In the genomic region with DNA sequence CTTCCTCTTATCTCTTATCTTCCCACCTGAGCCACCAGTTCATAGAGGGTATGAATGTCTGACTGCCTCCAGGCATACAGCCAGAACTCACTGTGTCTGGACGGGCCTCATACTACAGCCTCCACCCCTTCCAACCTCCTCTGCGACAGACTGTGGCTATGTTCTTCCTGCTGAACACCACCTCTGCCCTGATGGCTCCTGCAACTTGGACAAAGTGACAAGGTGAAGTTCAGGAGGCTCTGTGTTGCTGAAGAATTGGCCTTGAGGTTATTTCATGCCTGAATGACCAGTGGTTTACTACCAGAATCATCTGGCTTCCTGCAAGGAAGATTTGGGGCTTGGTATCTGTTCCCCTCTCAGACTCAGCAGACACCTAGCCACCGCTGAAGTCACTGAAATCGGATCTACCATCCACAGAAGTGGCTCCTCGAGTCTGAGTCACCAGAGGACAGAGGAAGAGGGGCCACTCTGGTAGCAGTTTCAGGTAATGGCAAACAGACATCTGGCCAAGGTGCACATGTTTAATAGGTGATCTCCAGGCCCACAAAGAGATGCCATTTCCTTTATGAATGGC, we compare ENCODE assay signal across 9 cellular contexts. TPM values are rescaled to one million over a fixed set of nuclear protein-coding genes. Genes with fewer than 3 reads are reported as not detected.
A peak's percentile ranks its signal among the peaks of the same experiment; 100 is the strongest.
DNase-seq lines count a peak whose midpoint lies in the region; ATAC-seq and TF ChIP-seq lines count a peak whose summit lies in the region.
"Had no signal": no experiment of that assay in that cellular context is flagged by ENCODE, and none has a peak within 500 bp of the region (broad histone marks: within the 10 kb centered on the region; RNA-seq: fewer than 3 reads in every experiment).

No MANE protein-coding gene starts in this region.

- H3K4me3 ChIP-seq in sigmoid colon: no peak overlapping the region

- H3K9me3 Mint-ChIP-seq in T-helper 2 cell treated with Interferon-gamma antibody and Interleukin-4, amounts not matched to agents 5 μg/mL and 100 μg/mL, for 36 hours: no peaks in the 10 kb centered on the region
- no peaks in the 10 kb centered on the region for H3K9me3 Mint-ChIP-seq in activated T-helper 1 cell treated with anti-CD3 and anti-CD28 coated beads, Interleukin-12 subunit alpha, Interleukin-12 subunit beta, Interleukin-2, Interleukin-4 antibody, amounts not matched to agents 30 ng/mL and 10 ng/mL and 1 ng/mL, durations not matched to agents 14 hours and 24 hours and 36 hours
- no peaks in the 10 kb centered on the region for H3K9me3 Mint-ChIP-seq in stimulated activated naive B cell treated with anti-CD40 and anti-IgM and Interleukin-4, amounts not matched to agents 10 μg/mL and 1 μg/mL and 100 μg/mL, for 72 hours

- no peak overlapping the region for H3K27ac ChIP-seq in sigmoid colon

- H3K27ac Mint-ChIP-seq in T-helper 2 cell treated with Interferon-gamma antibody and Interleukin-4, amounts not matched to agents 5 μg/mL and 100 μg/mL, for 36 hours: peak overlapping the region; percentile 78
- peak overlapping the region; percentile 81 for H3K27ac Mint-ChIP-seq in activated T-helper 1 cell treated with anti-CD3 and anti-CD28 coated beads, Interleukin-12 subunit alpha, Interleukin-12 subunit beta, Interleukin-2, Interleukin-4 antibody, amounts not matched to agents 30 ng/mL and 10 ng/mL and 1 ng/mL, durations not matched to agents 14 hours and 24 hours and 36 hours
- peak overlapping the region; percentile 94 for H3K27ac Mint-ChIP-seq in stimulated activated naive B cell treated with anti-CD40 and anti-IgM and Interleukin-4, amounts not matched to agents 10 μg/mL and 1 μg/mL and 100 μg/mL, for 72 hours

- TF ChIP-seq POLR2A in sigmoid colon (IDR thresholded peaks at IDR 0.05): no peak

- peaks cover 29% of the 10 kb centered on the region for H3K4me1 Mint-ChIP-seq in T-helper 2 cell treated with Interferon-gamma antibody and Interleukin-4, amounts not matched to agents 5 μg/mL and 100 μg/mL, for 36 hours (ENCODE audit: low read depth)
- H3K4me1 Mint-ChIP-seq in activated T-helper 1 cell treated with anti-CD3 and anti-CD28 coated beads, Interleukin-12 subunit alpha, Interleukin-12 subunit beta, Interleukin-2, Interleukin-4 antibody, amounts not matched to agents 30 ng/mL and 10 ng/mL and 1 ng/mL, durations not matched to agents 14 hours and 24 hours and 36 hours (ENCODE audit: low read depth): peaks cover 34% of the 10 kb centered on the region
- H3K4me1 Mint-ChIP-seq in stimulated activated naive B cell treated with anti-CD40 and anti-IgM and Interleukin-4, amounts not matched to agents 10 μg/mL and 1 μg/mL and 100 μg/mL, for 72 hours: peaks cover 35 to 53% of the 10 kb centered on the region in 2 donors

- TF ChIP-seq EP300 in sigmoid colon (IDR thresholded peaks at IDR 0.05): no peak

- intact Hi-C loops in activated T-helper 1 cell treated with anti-CD3 and anti-CD28 coated beads, Interleukin-12 subunit alpha, Interleukin-12 subunit beta, Interleukin-2, Interleukin-4 antibody, amounts not matched to agents 30 ng/mL and 10 ng/mL and 1 ng/mL, durations not matched to agents 14 hours and 24 hours and 36 hours (cut with micrococcal nuclease): no loop called here
- intact Hi-C loops in sigmoid colon (cut with DNase I): no loop called here

- ATAC-seq in HG03045 (IDR thresholded peaks at IDR 0.05; ENCODE audit: unreplicated experiment): peak; percentile 75
- ATAC-seq in stimulated activated naive B cell treated with anti-CD40 and anti-IgM and Interleukin-4, amounts not matched to agents 10 μg/mL and 1 μg/mL and 100 μg/mL, for 72 hours (replicated peaks): peak; percentile 85 to 87

- no peak overlapping the region for H3K4me3 Mint-ChIP-seq in T-helper 2 cell treated with Interferon-gamma antibody and Interleukin-4, amounts not matched to agents 5 μg/mL and 100 μg/mL, for 36 hours
- no peak overlapping the region for H3K4me3 Mint-ChIP-seq in activated T-helper 1 cell treated with anti-CD3 and anti-CD28 coated beads, Interleukin-12 subunit alpha, Interleukin-12 subunit beta, Interleukin-2, Interleukin-4 antibody, amounts not matched to agents 30 ng/mL and 10 ng/mL and 1 ng/mL, durations not matched to agents 14 hours and 24 hours and 36 hours
- H3K4me3 Mint-ChIP-seq in stimulated activated naive B cell treated with anti-CD40 and anti-IgM and Interleukin-4, amounts not matched to agents 10 μg/mL and 1 μg/mL and 100 μg/mL, for 72 hours: peak overlapping the region; percentile 14 to 66

- H3K27me3 ChIP-seq in sigmoid colon: no peaks in the 10 kb centered on the region

- peaks cover 20% of the 10 kb centered on the region for H3K36me3 Mint-ChIP-seq in T-helper 2 cell treated with Interferon-gamma antibody and Interleukin-4, amounts not matched to agents 5 μg/mL and 100 μg/mL, for 36 hours (ENCODE audit: low read depth)
- peaks cover 14% of the 10 kb centered on the region for H3K36me3 Mint-ChIP-seq in activated T-helper 1 cell treated with anti-CD3 and anti-CD28 coated beads, Interleukin-12 subunit alpha, Interleukin-12 subunit beta, Interleukin-2, Interleukin-4 antibody, amounts not matched to agents 30 ng/mL and 10 ng/mL and 1 ng/mL, durations not matched to agents 14 hours and 24 hours and 36 hours (ENCODE audit: low read depth)
- peaks cover 22 to 27% of the 10 kb centered on the region in 2 donors for H3K36me3 Mint-ChIP-seq in stimulated activated naive B cell treated with anti-CD40 and anti-IgM and Interleukin-4, amounts not matched to agents 10 μg/mL and 1 μg/mL and 100 μg/mL, for 72 hours

- H3K36me3 ChIP-seq in sigmoid colon: peaks cover 10 to 19% (median 17%) of the 10 kb centered on the region in 4 donors

- peaks cover 0 to 26% (median 12%) of the 10 kb centered on the region in 4 donors for H3K4me1 ChIP-seq in sigmoid colon

- whole genome bisulfite sequencing in sigmoid colon, 2 donors: 27 to 54% methylated on average over 5 of the region's 5 CpGs

- H3K9me3 ChIP-seq in sigmoid colon: no peaks in the 10 kb centered on the region

- no peak for TF ChIP-seq CTCF in sigmoid colon (IDR thresholded peaks at IDR 0.05)

- H3K27me3 Mint-ChIP-seq in T-helper 2 cell treated with Interferon-gamma antibody and Interleukin-4, amounts not matched to agents 5 μg/mL and 100 μg/mL, for 36 hours (ENCODE audit: low read depth): no peaks in the 10 kb centered on the region
- H3K27me3 Mint-ChIP-seq in activated T-helper 1 cell treated with anti-CD3 and anti-CD28 coated beads, Interleukin-12 subunit alpha, Interleukin-12 subunit beta, Interleukin-2, Interleukin-4 antibody, amounts not matched to agents 30 ng/mL and 10 ng/mL and 1 ng/mL, durations not matched to agents 14 hours and 24 hours and 36 hours (ENCODE audit: insufficient read depth): no peaks in the 10 kb centered on the region
- no peaks in the 10 kb centered on the region for H3K27me3 Mint-ChIP-seq in stimulated activated naive B cell treated with anti-CD40 and anti-IgM and Interleukin-4, amounts not matched to agents 10 μg/mL and 1 μg/mL and 100 μg/mL, for 72 hours

- no peak for DNase-seq in T-helper 2 cell treated with Interferon-gamma antibody and Interleukin-4, amounts not matched to agents 5 μg/mL and 100 μg/mL, for 36 hours (ENCODE audit: low spot score)
- DNase-seq in T-helper 2 cell (no peak), 8988T (no peak), medulla oblongata (ENCODE audit: extremely low spot score) (no peak), sigmoid colon (no peak)
- DNase-seq in activated T-helper 1 cell treated with anti-CD3 and anti-CD28 coated beads, Interleukin-12 subunit alpha, Interleukin-12 subunit beta, Interleukin-2, Interleukin-4 antibody, amounts not matched to agents 30 ng/mL and 10 ng/mL and 1 ng/mL, durations not matched to agents 14 hours and 24 hours and 36 hours (ENCODE audit: low spot score): no peak
- peak; percentile 57 for DNase-seq in stimulated activated naive B cell treated with anti-CD40 and anti-IgM and Interleukin-4, amounts not matched to agents 10 μg/mL and 1 μg/mL and 100 μg/mL, for 72 hours

RNA-seq across cellular contexts. Expression of a gene that starts 14.2 kb away (rescaled TPM):
- 52.1 and 52.4 TPM in 2 replicates for total RNA-seq in activated T-helper 1 cell treated with anti-CD3 and anti-CD28 coated beads, Interleukin-12 subunit alpha, Interleukin-12 subunit beta, Interleukin-2, Interleukin-4 antibody, amounts not matched to agents 30 ng/mL and 10 ng/mL and 1 ng/mL, durations not matched to agents 14 hours and 24 hours and 36 hours
- total RNA-seq in sigmoid colon: 10 to 100 TPM; 21.1 to 46.8 (median 30.6) TPM
- polyA plus RNA-seq in sigmoid colon: 10 to 100 TPM; 46.9 to 48.6 (median 48.4) TPM

RNA-seq across cellular contexts. Expression of a gene that starts 16.0 kb away (rescaled TPM):
- 93.7 and 103 TPM in 2 replicates for total RNA-seq in activated T-helper 1 cell treated with anti-CD3 and anti-CD28 coated beads, Interleukin-12 subunit alpha, Interleukin-12 subunit beta, Interleukin-2, Interleukin-4 antibody, amounts not matched to agents 30 ng/mL and 10 ng/mL and 1 ng/mL, durations not matched to agents 14 hours and 24 hours and 36 hours
- total RNA-seq in sigmoid colon: 10 to 100 TPM; 27.8 to 37.8 (median 36.2) TPM
- 100 to 1,000 TPM in 1 of 3 donors, 10 to 100 TPM in 2; 28.7 to 131 (median 33.0) TPM for polyA plus RNA-seq in sigmoid colon

RNA-seq across cellular contexts. Expression of a gene that starts 30.7 kb away (rescaled TPM):
- 0.17 and 0.29 TPM in 2 replicates for total RNA-seq in activated T-helper 1 cell treated with anti-CD3 and anti-CD28 coated beads, Interleukin-12 subunit alpha, Interleukin-12 subunit beta, Interleukin-2, Interleukin-4 antibody, amounts not matched to agents 30 ng/mL and 10 ng/mL and 1 ng/mL, durations not matched to agents 14 hours and 24 hours and 36 hours
- total RNA-seq in sigmoid colon: under 1 TPM in 1 of 4 donors, not detected in 3; 0.41 TPM
- under 1 TPM in 1 of 3 donors, not detected in 2; 0.28 TPM for polyA plus RNA-seq in sigmoid colon

RNA-seq across cellular contexts. Expression of a gene that starts 32.7 kb away (rescaled TPM):
- total RNA-seq in activated T-helper 1 cell treated with anti-CD3 and anti-CD28 coated beads, Interleukin-12 subunit alpha, Interleukin-12 subunit beta, Interleukin-2, Interleukin-4 antibody, amounts not matched to agents 30 ng/mL and 10 ng/mL and 1 ng/mL, durations not matched to agents 14 hours and 24 hours and 36 hours: 57.7 and 62.8 TPM in 2 replicates
- 10 to 100 TPM; 34.9 to 52.0 (median 45.5) TPM for total RNA-seq in sigmoid colon
- polyA plus RNA-seq in sigmoid colon: 10 to 100 TPM; 45.6 to 87.4 (median 56.5) TPM

RNA-seq across cellular contexts. Expression of a gene that starts 44.5 kb away (rescaled TPM):
- 0.75 and 0.93 TPM in 2 replicates for total RNA-seq in activated T-helper 1 cell treated with anti-CD3 and anti-CD28 coated beads, Interleukin-12 subunit alpha, Interleukin-12 subunit beta, Interleukin-2, Interleukin-4 antibody, amounts not matched to agents 30 ng/mL and 10 ng/mL and 1 ng/mL, durations not matched to agents 14 hours and 24 hours and 36 hours
- 1 to 10 TPM in 1 of 4 donors, not detected in 3; 1.8 TPM for total RNA-seq in sigmoid colon
- under 1 TPM in 1 of 3 donors, not detected in 2; 0.64 TPM for polyA plus RNA-seq in sigmoid colon
- total RNA-seq: NCI-H460 had no signal

Comparison
In these comparisons a context has a peak if more than half of its experiments do, and no peak if none do; other contexts are left out.
1. H3K4me3 Mint-ChIP-seq: peak in stimulated activated naive B cell treated with anti-CD40 and anti-IgM and Interleukin-4, amounts not matched to agents 10 μg/mL and 1 μg/mL and 100 μg/mL, for 72 hours (2 of 2); none in T-helper 2 cell treated with Interferon-gamma antibody and Interleukin-4, amounts not matched to agents 5 μg/mL and 100 μg/mL, for 36 hours (single experiment) and activated T-helper 1 cell treated with anti-CD3 and anti-CD28 coated beads, Interleukin-12 subunit alpha, Interleukin-12 subunit beta, Interleukin-2, Interleukin-4 antibody, amounts not matched to agents 30 ng/mL and 10 ng/mL and 1 ng/mL, durations not matched to agents 14 hours and 24 hours and 36 hours (single experiment).
2. Peak in every context shown above with its lines, with median percentiles within 50 percentile points of each other: H3K27ac Mint-ChIP-seq.